Comparison of ENCODE assay signal across 8 cellular contexts in genomic region chr10:42782446-42783180, GRCh38. TPM values are rescaled to one million over a fixed set of nuclear protein-coding genes. Genes with fewer than 3 reads are reported as not detected.
DNase-seq lines count a peak whose midpoint lies in the region; ATAC-seq and TF ChIP-seq lines count a peak whose summit lies in the region.

Gene BMS1, plus strand, starts transcription at chr10:42782795. Its CDS starts 1,600 bp downstream, at chr10:42784395.

- intact Hi-C loops in activated T-helper 2 cell treated with anti-CD3 and anti-CD28 coated beads, Interferon-gamma antibody, Interleukin-2, Interleukin-4, amounts not matched to agents 10 μg/mL and 5 μg/mL and 100 μg/mL, durations not matched to agents 14 hours and 24 hours and 36 hours (cut with micrococcal nuclease) = loop anchor here (1.0 to 5.0 kb wide), 5 partner anchors 30 to 580 kb away; partner anchors contain the start of gene ZNF33B

- TF ChIP-seq CTCF in Loucy (conservative IDR thresholded peaks at IDR 0.05; ENCODE audit: low read length) = no peak
- TF ChIP-seq CTCF in RWPE2 (IDR thresholded peaks at IDR 0.05; ENCODE audit: poor library complexity, severe bottlenecking) = no peak
- no peak for TF ChIP-seq CTCF in fibroblast of mammary gland (conservative IDR thresholded peaks at IDR 0.05; ENCODE audit: control insufficient read depth, insufficient read depth, low read depth, low read length)

- POLR2A ChIA-PET in naive thymus-derived CD8-positive, alpha-beta T cell (lab: Charles Lee) = interaction anchor here (0.7 to 3.2 kb wide), 6 partner anchors 13 to 791 kb away, joined by 3 to 18 read pairs (median 4); partner anchors contain the start of gene CSGALNACT2

- peaks cover 14% of the 10 kb centered on the region for H4K20me1 ChIP-seq in Loucy (ENCODE audit: insufficient read depth, low read length, poor library complexity, severe bottlenecking)

- H3K27me3 ChIP-seq in H7 (ENCODE audit: control insufficient read depth, insufficient read depth, low read length) = no peaks in the 10 kb centered on the region; the same call in none of the 2 replicates
- peaks cover 5% of the 10 kb centered on the region for H3K27me3 ChIP-seq in Loucy (ENCODE audit: insufficient read depth, low read length, poor library complexity, severe bottlenecking)
- no peaks in the 10 kb centered on the region for H3K27me3 ChIP-seq in RWPE2 (ENCODE audit: insufficient read depth, poor library complexity, severe bottlenecking)

- H3K9ac ChIP-seq in Loucy (ENCODE audit: low read depth, low read length, poor library complexity, severe bottlenecking) = peak within 1 kb of the TSS; percentile 89

- ATAC-seq in RWPE2 (ENCODE audit: low read depth) = peak; percentile 94
- ATAC-seq in naive thymus-derived CD8-positive, alpha-beta T cell = peak; percentile 92 to 93
- ATAC-seq in stimulated activated naive B cell treated with anti-CD40 and anti-IgM and Interleukin-4, amounts not matched to agents 10 μg/mL and 1 μg/mL and 100 μg/mL, for 72 hours (replicated peaks) = peak; percentile 91 to 93

- H3K4me2 ChIP-seq in Loucy (ENCODE audit: low read depth, low read length, poor library complexity, severe bottlenecking) = peak within 1 kb of the TSS; percentile 98

- no peaks in the 10 kb centered on the region for H3F3A ChIP-seq in Loucy (ENCODE audit: low read depth)

- peaks cover 16% of the 10 kb centered on the region for H3K36me3 ChIP-seq in H7 (replicated peaks; ENCODE audit: control insufficient read depth, insufficient read depth, low read length)
- H3K36me3 ChIP-seq in Loucy (ENCODE audit: insufficient read depth, low read length) = peaks cover 19% of the 10 kb centered on the region; the same call in 1 of the 2 replicates
- peaks cover 35% of the 10 kb centered on the region for H3K36me3 ChIP-seq in RWPE2 (ENCODE audit: low read depth)

- H2AFZ ChIP-seq in Loucy (ENCODE audit: low read length) = peak within 1 kb of the TSS; percentile 87

- peaks cover 36% of the 10 kb centered on the region for H3K36me3 Mint-ChIP-seq in activated T-helper 2 cell treated with anti-CD3 and anti-CD28 coated beads, Interferon-gamma antibody, Interleukin-2, Interleukin-4, amounts not matched to agents 10 μg/mL and 5 μg/mL and 100 μg/mL, durations not matched to agents 14 hours and 24 hours and 36 hours (ENCODE audit: low read depth)
- peaks cover 3 to 29% (median 4%) of the 10 kb centered on the region in 3 donors for H3K36me3 Mint-ChIP-seq in naive thymus-derived CD8-positive, alpha-beta T cell
- H3K36me3 Mint-ChIP-seq in stimulated activated naive B cell treated with anti-CD40 and anti-IgM and Interleukin-4, amounts not matched to agents 10 μg/mL and 1 μg/mL and 100 μg/mL, for 72 hours = peaks cover 11% of the 10 kb centered on the region in 2 donors

- peak within 1 kb of the TSS; percentile 99 for H3K4me3 Mint-ChIP-seq in activated T-helper 2 cell treated with anti-CD3 and anti-CD28 coated beads, Interferon-gamma antibody, Interleukin-2, Interleukin-4, amounts not matched to agents 10 μg/mL and 5 μg/mL and 100 μg/mL, durations not matched to agents 14 hours and 24 hours and 36 hours (ENCODE audit: low read depth)
- peak within 1 kb of the TSS; percentile 88 to 99 (median 98) for H3K4me3 Mint-ChIP-seq in naive thymus-derived CD8-positive, alpha-beta T cell
- peak within 1 kb of the TSS; percentile 89 to 93 for H3K4me3 Mint-ChIP-seq in stimulated activated naive B cell treated with anti-CD40 and anti-IgM and Interleukin-4, amounts not matched to agents 10 μg/mL and 1 μg/mL and 100 μg/mL, for 72 hours

- peaks cover 27% of the 10 kb centered on the region for H3K79me2 ChIP-seq in Loucy (ENCODE audit: insufficient read depth, low read length)

- H3K27ac Mint-ChIP-seq in activated T-helper 2 cell treated with anti-CD3 and anti-CD28 coated beads, Interferon-gamma antibody, Interleukin-2, Interleukin-4, amounts not matched to agents 10 μg/mL and 5 μg/mL and 100 μg/mL, durations not matched to agents 14 hours and 24 hours and 36 hours = peak within 1 kb of the TSS; percentile 99
- H3K27ac Mint-ChIP-seq in naive thymus-derived CD8-positive, alpha-beta T cell = peak within 1 kb of the TSS; percentile 91 to 99 (median 96)
- H3K27ac Mint-ChIP-seq in stimulated activated naive B cell treated with anti-CD40 and anti-IgM and Interleukin-4, amounts not matched to agents 10 μg/mL and 1 μg/mL and 100 μg/mL, for 72 hours = peak within 1 kb of the TSS; percentile 96

- H3K4me1 ChIP-seq in Loucy (ENCODE audit: insufficient read depth, low read length, poor library complexity, severe bottlenecking) = peaks cover 19% of the 10 kb centered on the region
- peaks cover 5% of the 10 kb centered on the region for H3K4me1 ChIP-seq in RWPE2 (ENCODE audit: insufficient read depth, poor library complexity, severe bottlenecking)

- H3K27me3 Mint-ChIP-seq in activated T-helper 2 cell treated with anti-CD3 and anti-CD28 coated beads, Interferon-gamma antibody, Interleukin-2, Interleukin-4, amounts not matched to agents 10 μg/mL and 5 μg/mL and 100 μg/mL, durations not matched to agents 14 hours and 24 hours and 36 hours (ENCODE audit: low read depth) = peaks cover 5% of the 10 kb centered on the region
- H3K27me3 Mint-ChIP-seq in naive thymus-derived CD8-positive, alpha-beta T cell = peaks cover 0 to 5% (median 0%) of the 10 kb centered on the region in 5 donors
- peaks cover 6 to 9% of the 10 kb centered on the region in 2 donors for H3K27me3 Mint-ChIP-seq in stimulated activated naive B cell treated with anti-CD40 and anti-IgM and Interleukin-4, amounts not matched to agents 10 μg/mL and 1 μg/mL and 100 μg/mL, for 72 hours

- H3K9me3 ChIP-seq in Loucy (ENCODE audit: insufficient read depth, low read depth, low read length) (no peaks in the 10 kb centered on the region), RWPE2 (ENCODE audit: severe bottlenecking) (no peaks in the 10 kb centered on the region)

- peak within 1 kb of the TSS; percentile 67 for H3K27ac ChIP-seq in RWPE2 (ENCODE audit: poor library complexity, severe bottlenecking)

- peaks cover 9% of the 10 kb centered on the region for H3K4me1 Mint-ChIP-seq in activated T-helper 2 cell treated with anti-CD3 and anti-CD28 coated beads, Interferon-gamma antibody, Interleukin-2, Interleukin-4, amounts not matched to agents 10 μg/mL and 5 μg/mL and 100 μg/mL, durations not matched to agents 14 hours and 24 hours and 36 hours (ENCODE audit: low read depth)
- H3K4me1 Mint-ChIP-seq in naive thymus-derived CD8-positive, alpha-beta T cell = peaks cover 13 to 48% (median 41%) of the 10 kb centered on the region in 4 donors
- peaks cover 14 to 15% of the 10 kb centered on the region in 2 donors for H3K4me1 Mint-ChIP-seq in stimulated activated naive B cell treated with anti-CD40 and anti-IgM and Interleukin-4, amounts not matched to agents 10 μg/mL and 1 μg/mL and 100 μg/mL, for 72 hours

- no peaks in the 10 kb centered on the region for H3K9me2 ChIP-seq in Loucy (replicated peaks; ENCODE audit: low read depth, low read length)

- H3K4me3 ChIP-seq in H7 (ENCODE audit: insufficient read depth, low read depth, low read length) = peak within 1 kb of the TSS; percentile 58
- peak within 1 kb of the TSS; percentile 98 for H3K4me3 ChIP-seq in Loucy (ENCODE audit: low read length, poor library complexity, severe bottlenecking)
- peak within 1 kb of the TSS; percentile 81 for H3K4me3 ChIP-seq in RWPE2 (ENCODE audit: severe bottlenecking)
- peak within 1 kb of the TSS; percentile 92 for H3K4me3 ChIP-seq in fibroblast of mammary gland (ENCODE audit: control insufficient read depth, low read depth, low read length)

- DNase-seq in ELF-1 (ENCODE audit: low read depth, low spot score) (peak; percentile 97), H7 (peak; percentile 92), RWPE2 (ENCODE audit: low spot score) (peak; percentile 89), fibroblast of mammary gland (ENCODE audit: low read depth) (peak; percentile 93)
- DNase-seq in activated T-helper 2 cell treated with anti-CD3 and anti-CD28 coated beads, Interferon-gamma antibody, Interleukin-2, Interleukin-4, amounts not matched to agents 10 μg/mL and 5 μg/mL and 100 μg/mL, durations not matched to agents 14 hours and 24 hours and 36 hours (ENCODE audit: low spot score) = peak; percentile 87
- peak; percentile 66 to 93 (median 89) for DNase-seq in naive thymus-derived CD8-positive, alpha-beta T cell
- peak; percentile 92 for DNase-seq in stimulated activated naive B cell treated with anti-CD40 and anti-IgM and Interleukin-4, amounts not matched to agents 10 μg/mL and 1 μg/mL and 100 μg/mL, for 72 hours

- no peaks in the 10 kb centered on the region for H3K9me3 Mint-ChIP-seq in activated T-helper 2 cell treated with anti-CD3 and anti-CD28 coated beads, Interferon-gamma antibody, Interleukin-2, Interleukin-4, amounts not matched to agents 10 μg/mL and 5 μg/mL and 100 μg/mL, durations not matched to agents 14 hours and 24 hours and 36 hours
- H3K9me3 Mint-ChIP-seq in naive thymus-derived CD8-positive, alpha-beta T cell = no peaks in the 10 kb centered on the region
- H3K9me3 Mint-ChIP-seq in stimulated activated naive B cell treated with anti-CD40 and anti-IgM and Interleukin-4, amounts not matched to agents 10 μg/mL and 1 μg/mL and 100 μg/mL, for 72 hours = no peaks in the 10 kb centered on the region

RNA-seq across cellular contexts. Expression of gene BMS1, which starts in this region (rescaled TPM):
- total RNA-seq in H7 (2014; rRNA removed; shearing (Covaris generic)) = 18.5 and 26.1 TPM in 2 replicates
- total RNA-seq in activated T-helper 2 cell treated with anti-CD3 and anti-CD28 coated beads, Interferon-gamma antibody, Interleukin-2, Interleukin-4, amounts not matched to agents 10 μg/mL and 5 μg/mL and 100 μg/mL, durations not matched to agents 14 hours and 24 hours and 36 hours = 31.8 and 32.8 TPM in 2 replicates
- total RNA-seq in naive thymus-derived CD8-positive, alpha-beta T cell = 10 to 100 TPM; 18.7 to 19.6 TPM
- polyA plus RNA-seq in naive thymus-derived CD8-positive, alpha-beta T cell = 10 to 100 TPM in 2 of 3 donors, 1 to 10 TPM in 1; 9.4 to 19.3 (median 13.6) TPM

Comparison
In these comparisons a context has a peak if more than half of its experiments do, and no peak if none do; other contexts are left out.
1. Peak in every context shown above with its lines: DNase-seq, ATAC-seq, H3K4me3 ChIP-seq and H3K27ac ChIP-seq.